In genomic region chr2:58427572-58428285, GRCh38 we compare ENCODE assay signal across 8 cellular contexts.
A peak's percentile ranks its signal among the peaks of the same experiment; 100 is the strongest.
DNase-seq lines count a peak whose midpoint lies in the region; ATAC-seq, FAIRE-seq and TF ChIP-seq lines count a peak whose summit lies in the region.

No MANE protein-coding gene starts in this region.

- H3K79me2 ChIP-seq in endothelial cell of umbilical vein (ENCODE audit: control insufficient read depth, insufficient read depth, low read length), result no peaks in the 10 kb centered on the region

- peak; percentile 56 for FAIRE-seq in endothelial cell of umbilical vein (lab: Jason Lieb, UNC)

- no peaks in the 10 kb centered on the region for H3K9me3 ChIP-seq in endothelial cell of umbilical vein (replicated peaks; ENCODE audit: control insufficient read depth, insufficient read depth, low read length)

- no peaks in the 10 kb centered on the region for H3K9me1 ChIP-seq in endothelial cell of umbilical vein (replicated peaks; ENCODE audit: control insufficient read depth, extremely low read depth, insufficient read depth, low read length)

- CTCF ChIA-PET in endothelial cell of umbilical vein (lab: Charles Lee), result interaction anchor here (1.4 kb wide), 1 partner anchor 522 kb away, joined by 5 read pairs; no protein-coding TSS in a partner anchor

- no peaks in the 10 kb centered on the region for H4K20me1 ChIP-seq in endothelial cell of umbilical vein (replicated peaks; ENCODE audit: control insufficient read depth, extremely low read depth, insufficient read depth, low read length)

- intact Hi-C loops in endothelial cell of umbilical vein (cut with micrococcal nuclease), result no loop called here

- TF ChIP-seq CTCF in endothelial cell of umbilical vein (IDR thresholded peaks at IDR 0.05; ENCODE audit: extremely low read depth in 1 of 2, insufficient read depth in 1 of 2, low read depth in 1 of 2, low read length in 2 of 2), result no peak

- DNase-seq in CD1c-positive myeloid dendritic cell (ENCODE audit: extremely low spot score) (peak; percentile 20), H4 (ENCODE audit: low spot score) (peak; percentile 10), SHP77 (lab: John Stamatoyannopoulos, UW) (peak; percentile 56 to 60), endothelial cell of umbilical vein (ENCODE audit: low read depth, low spot score) (peak; percentile 34), myocyte (ENCODE audit: low read depth) (peak; percentile 54)
- DNase-seq in stimulated activated CD4-positive, alpha-beta T cell treated with anti-CD3 and anti-CD28 coated beads, Interleukin-4, amount 100 ng/mL, for 24 hours, result no peak

- ATAC-seq in HG03571 (IDR thresholded peaks at IDR 0.05; ENCODE audit: unreplicated experiment), result no peak
- no peak for ATAC-seq in HG03378 (IDR thresholded peaks at IDR 0.05; ENCODE audit: unreplicated experiment)

- peak overlapping the region; percentile 44 for H2AFZ ChIP-seq in endothelial cell of umbilical vein (ENCODE audit: low read depth, low read length)

- H3K4me2 ChIP-seq in endothelial cell of umbilical vein (ENCODE audit: insufficient read depth, low read length), result peak overlapping the region; percentile 87

- TF ChIP-seq POLR2A in endothelial cell of umbilical vein (IDR thresholded peaks at IDR 0.05; ENCODE audit: low read depth, low read length), result no peak

- BruUV-seq in endothelial cell of umbilical vein (replicated peaks; lab: Mats Ljungman, UMichigan), result no TSS peak

- peaks cover 13 to 14% of the 10 kb centered on the region in 2 experiments for H3K27me3 ChIP-seq in endothelial cell of umbilical vein (ENCODE audit: control insufficient read depth in 2 of 2, insufficient read depth in 2 of 2, low read length in 2 of 2)

- H3K36me3 ChIP-seq in endothelial cell of umbilical vein (ENCODE audit: control insufficient read depth in 2 of 2, extremely low read depth in 1 of 2, insufficient read depth in 2 of 2, low read length in 2 of 2), result no peaks in the 10 kb centered on the region

- POLR2A ChIA-PET in endothelial cell of umbilical vein (lab: Charles Lee), result no interaction called here

- dilution Hi-C loops in endothelial cell of umbilical vein (cut with MboI; ENCODE audit: extremely low pct_ligation_motif_present, low sequenced_read_pairs), result no loop called here

- peaks cover 8% of the 10 kb centered on the region for H3K4me1 ChIP-seq in endothelial cell of umbilical vein (ENCODE audit: control insufficient read depth, extremely low read depth, insufficient read depth, low read length)

- peak overlapping the region; percentile 39 for H3K9ac ChIP-seq in endothelial cell of umbilical vein (replicated peaks; ENCODE audit: extremely low read depth, insufficient read depth, low read length)

- peak overlapping the region; percentile 55 to 76 (median 72) for H3K4me3 ChIP-seq in endothelial cell of umbilical vein (replicated peaks in 1 of 3; ENCODE audit: insufficient read depth in 1 of 3, low read depth in 1 of 3, low read length in 3 of 3)

- H3K27ac ChIP-seq in endothelial cell of umbilical vein (ENCODE audit: insufficient read depth, low read depth, low read length), result no peak overlapping the region

TF ChIP-seq in endothelial cell of umbilical vein, 7 proteins besides CTCF, POLR2A, EP300 and RAD21:
- TF ChIP-seq EZH2 (IDR thresholded peaks at IDR 0.05; ENCODE audit: borderline replicate concordance, low read depth, low read length, severe bottlenecking), result no peak
- TF ChIP-seq GATA2 (IDR thresholded peaks at IDR 0.05; ENCODE audit: insufficient read depth, insufficient read length, low read depth, low read length), result no peak
TF ChIP-seq in endothelial cell of umbilical vein: peak in this region for 0.
